ENCODE assay signal across 9 cellular contexts in genomic region chr5:121967187-121967586, GRCh38. TPM values are rescaled to one million over a fixed set of nuclear protein-coding genes. Genes with fewer than 3 reads are reported as not detected.
DNase-seq lines count a peak whose midpoint lies in the region; ATAC-seq and TF ChIP-seq lines count a peak whose summit lies in the region.
"Had no signal": no experiment of that assay in that cellular context is flagged by ENCODE, and none has a peak within 500 bp of the region (broad histone marks: within the 10 kb centered on the region; RNA-seq: fewer than 3 reads in every experiment).

No MANE protein-coding gene starts in this region.

- H4K20me1 ChIP-seq in GM23248 (ENCODE audit: insufficient read depth) (no peaks in the 10 kb centered on the region), hepatocyte (ENCODE audit: insufficient read depth, poor library complexity, severe bottlenecking) (no peaks in the 10 kb centered on the region)

- WGBS in GM23248 (ENCODE audit: low coverage in 1 of 2, low lambda C conversion rate in 2 of 2, missing lambda C conversion rate in 2 of 2), 2 experiments, result 38 to 44% methylated on average over 6 of the region's 6 CpGs
- 57 to 63% (median 60%) methylated on average over 6 of the region's 6 CpGs for WGBS in adrenal gland, 4 donors
- WGBS in hepatocyte (ENCODE audit: low lambda C conversion rate, missing lambda C conversion rate), result 81% methylated on average over 6 of the region's 6 CpGs

- ATAC-seq in HG02981 (IDR thresholded peaks at IDR 0.05; ENCODE audit: unreplicated experiment) (no peak), GM19328 (IDR thresholded peaks at IDR 0.05; ENCODE audit: unreplicated experiment) (no peak)

- H3K4me2 ChIP-seq in GM23248 (ENCODE audit: unreplicated experiment), result no peak overlapping the region
- no peak overlapping the region for H3K4me2 ChIP-seq in hepatocyte

- no peak for TF ChIP-seq POLR2A in adrenal gland (IDR thresholded peaks at IDR 0.05)

- DNase-seq in GM23248 (peak; percentile 66), adrenal gland (no peak), hepatocyte (ENCODE audit: low spot score) (no peak)
- no peak for DNase-seq in activated CD4-positive, alpha-beta T cell treated with anti-CD3 and anti-CD28 coated beads, Interleukin-2, amount 50 U/mL, for 48 hours
- no peak for DNase-seq in stimulated activated CD4-positive, alpha-beta T cell treated with anti-CD3 and anti-CD28 coated beads, Interleukin-1b, Interleukin-23, amount 100 ng/mL, for 48 hours
- DNase-seq: activated CD4-positive, alpha-beta T cell treated with anti-CD3 and anti-CD28 coated beads, Interleukin-2, amount 50 U/mL, for 1 hour had no signal

- H3K9ac ChIP-seq in GM23248, result no peak overlapping the region

- H3K9me2 ChIP-seq in GM23248 (ENCODE audit: insufficient read depth), result no peaks in the 10 kb centered on the region
- H3K9me2 ChIP-seq in hepatocyte (replicated peaks; ENCODE audit: insufficient read depth), result no peaks in the 10 kb centered on the region

- H2AFZ ChIP-seq in GM23248 (no peak overlapping the region), hepatocyte (no peak overlapping the region)

- H3K4me3 ChIP-seq in GM23248, result no peak overlapping the region
- H3K4me3 ChIP-seq in adrenal gland, result no peak overlapping the region
- H3K4me3 ChIP-seq in hepatocyte, result no peak overlapping the region

- intact Hi-C loops in adrenal gland (cut with DNase I), result loop anchor here in 1 of 2 donors (10.0 kb wide), 1 partner anchor 138 kb away; no protein-coding TSS in a partner anchor

- H3K79me2 ChIP-seq in GM23248 (ENCODE audit: insufficient read depth), result peaks cover 91% of the 10 kb centered on the region
- H3K79me2 ChIP-seq in hepatocyte, result peaks cover 90% of the 10 kb centered on the region

- peaks cover 23% of the 10 kb centered on the region for H3F3A ChIP-seq in GM23248 (ENCODE audit: insufficient read depth)

- no peaks in the 10 kb centered on the region for H3K27me3 ChIP-seq in GM23248 (replicated peaks; ENCODE audit: insufficient read depth)
- H3K27me3 ChIP-seq in adrenal gland, result no peaks in the 10 kb centered on the region
- H3K27me3 ChIP-seq in hepatocyte, result no peaks in the 10 kb centered on the region

- in situ Hi-C loops in GM23248 (cut with MboI), result loop anchor here (25.0 kb wide), 1 partner anchor 195 kb away; a partner anchor contains a TSS

- peak; percentile 37 for TF ChIP-seq CTCF in 22Rv1 (IDR thresholded peaks at IDR 0.05)
- TF ChIP-seq CTCF in adrenal gland (IDR thresholded peaks at IDR 0.05), result peak in 5 of 6 experiments; percentile 25 to 54 (median 43)
- TF ChIP-seq CTCF in hepatocyte (IDR thresholded peaks at IDR 0.05; ENCODE audit: poor library complexity), result peak; percentile 59

- H3K9me3 ChIP-seq in GM23248 (ENCODE audit: low read depth) (no peaks in the 10 kb centered on the region), adrenal gland (replicated peaks in 1 of 3) (no peaks in the 10 kb centered on the region), hepatocyte (ENCODE audit: low read depth) (no peaks in the 10 kb centered on the region)

- H3K36me3 ChIP-seq in GM23248 (ENCODE audit: low read depth) (no peaks in the 10 kb centered on the region), adrenal gland (replicated peaks in 1 of 2) (no peaks in the 10 kb centered on the region), hepatocyte (replicated peaks; ENCODE audit: insufficient read depth, low read depth) (no peaks in the 10 kb centered on the region)

- H3K4me1 ChIP-seq in GM23248 (ENCODE audit: insufficient read depth) (peaks cover 32% of the 10 kb centered on the region), adrenal gland (replicated peaks in 1 of 2) (peaks cover 17 to 34% of the 10 kb centered on the region in 2 donors), hepatocyte (ENCODE audit: insufficient read depth) (peaks cover 4% of the 10 kb centered on the region)

- H3K27ac ChIP-seq in 22Rv1 (no peak overlapping the region), GM23248 (no peak overlapping the region), adrenal gland (no peak overlapping the region), hepatocyte (no peak overlapping the region)

RNA-seq across cellular contexts. Expression of gene SRFBP1, which starts 5.4 kb away (rescaled TPM):
- 9.2 and 10.2 TPM in 2 replicates for total RNA-seq in GM23248 (2014; rRNA removed; shearing (Covaris generic))
- polyA plus RNA-seq in GM23248 (2016; fragmentation: Nextera tagmentation; extraction: Ambion mirVana) (12.1 and 12.3 TPM in 2 replicates), adrenal gland (10 to 100 TPM in 1 of 3 donors, 1 to 10 TPM in 2; 1.7 to 10.8 (median 2.1) TPM), hepatocyte (5.2 and 6.7 TPM in 2 replicates)
- total RNA-seq in adrenal gland (10 to 100 TPM in 5 of 8 donors, 1 to 10 TPM in 3; 5.4 to 19.1 (median 11.3) TPM), hepatocyte (17.7 and 21.3 TPM in 2 replicates)
